Comparison of ENCODE assay signal across 1 cellular context in the genomic region with DNA sequence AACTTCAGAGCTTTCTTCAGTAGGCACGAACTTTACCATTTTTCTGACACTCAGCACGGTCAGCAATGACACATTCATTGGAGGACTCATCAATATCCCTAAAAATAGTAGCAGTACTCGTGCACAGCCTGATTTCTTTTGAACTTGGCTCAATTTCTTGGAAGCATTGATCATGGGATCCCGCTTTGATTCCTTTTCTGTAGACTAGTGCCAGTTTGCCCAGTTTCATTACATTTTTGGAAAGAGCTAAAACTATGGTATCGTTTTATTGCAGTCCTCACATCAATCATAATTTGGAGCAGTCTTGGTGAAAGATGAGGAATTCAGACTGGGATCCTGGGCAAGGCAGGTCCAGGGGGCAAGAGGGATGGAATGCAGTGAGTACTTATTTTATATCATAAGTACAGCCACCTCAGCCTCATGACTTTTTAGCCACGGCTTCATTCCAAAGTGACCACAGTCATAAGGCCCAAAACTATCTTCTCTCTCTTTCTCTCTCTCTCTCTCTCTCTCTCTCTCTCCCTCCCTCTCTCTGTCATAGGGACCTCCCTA.
TF ChIP-seq lines count a peak whose summit lies in the region.

No MANE protein-coding gene starts in this region.

TF ChIP-seq in GM23338, 12 proteins besides CTCF, POLR2A, EP300 and RAD21 (continued from another document):
- TF ChIP-seq, protein P1, sequence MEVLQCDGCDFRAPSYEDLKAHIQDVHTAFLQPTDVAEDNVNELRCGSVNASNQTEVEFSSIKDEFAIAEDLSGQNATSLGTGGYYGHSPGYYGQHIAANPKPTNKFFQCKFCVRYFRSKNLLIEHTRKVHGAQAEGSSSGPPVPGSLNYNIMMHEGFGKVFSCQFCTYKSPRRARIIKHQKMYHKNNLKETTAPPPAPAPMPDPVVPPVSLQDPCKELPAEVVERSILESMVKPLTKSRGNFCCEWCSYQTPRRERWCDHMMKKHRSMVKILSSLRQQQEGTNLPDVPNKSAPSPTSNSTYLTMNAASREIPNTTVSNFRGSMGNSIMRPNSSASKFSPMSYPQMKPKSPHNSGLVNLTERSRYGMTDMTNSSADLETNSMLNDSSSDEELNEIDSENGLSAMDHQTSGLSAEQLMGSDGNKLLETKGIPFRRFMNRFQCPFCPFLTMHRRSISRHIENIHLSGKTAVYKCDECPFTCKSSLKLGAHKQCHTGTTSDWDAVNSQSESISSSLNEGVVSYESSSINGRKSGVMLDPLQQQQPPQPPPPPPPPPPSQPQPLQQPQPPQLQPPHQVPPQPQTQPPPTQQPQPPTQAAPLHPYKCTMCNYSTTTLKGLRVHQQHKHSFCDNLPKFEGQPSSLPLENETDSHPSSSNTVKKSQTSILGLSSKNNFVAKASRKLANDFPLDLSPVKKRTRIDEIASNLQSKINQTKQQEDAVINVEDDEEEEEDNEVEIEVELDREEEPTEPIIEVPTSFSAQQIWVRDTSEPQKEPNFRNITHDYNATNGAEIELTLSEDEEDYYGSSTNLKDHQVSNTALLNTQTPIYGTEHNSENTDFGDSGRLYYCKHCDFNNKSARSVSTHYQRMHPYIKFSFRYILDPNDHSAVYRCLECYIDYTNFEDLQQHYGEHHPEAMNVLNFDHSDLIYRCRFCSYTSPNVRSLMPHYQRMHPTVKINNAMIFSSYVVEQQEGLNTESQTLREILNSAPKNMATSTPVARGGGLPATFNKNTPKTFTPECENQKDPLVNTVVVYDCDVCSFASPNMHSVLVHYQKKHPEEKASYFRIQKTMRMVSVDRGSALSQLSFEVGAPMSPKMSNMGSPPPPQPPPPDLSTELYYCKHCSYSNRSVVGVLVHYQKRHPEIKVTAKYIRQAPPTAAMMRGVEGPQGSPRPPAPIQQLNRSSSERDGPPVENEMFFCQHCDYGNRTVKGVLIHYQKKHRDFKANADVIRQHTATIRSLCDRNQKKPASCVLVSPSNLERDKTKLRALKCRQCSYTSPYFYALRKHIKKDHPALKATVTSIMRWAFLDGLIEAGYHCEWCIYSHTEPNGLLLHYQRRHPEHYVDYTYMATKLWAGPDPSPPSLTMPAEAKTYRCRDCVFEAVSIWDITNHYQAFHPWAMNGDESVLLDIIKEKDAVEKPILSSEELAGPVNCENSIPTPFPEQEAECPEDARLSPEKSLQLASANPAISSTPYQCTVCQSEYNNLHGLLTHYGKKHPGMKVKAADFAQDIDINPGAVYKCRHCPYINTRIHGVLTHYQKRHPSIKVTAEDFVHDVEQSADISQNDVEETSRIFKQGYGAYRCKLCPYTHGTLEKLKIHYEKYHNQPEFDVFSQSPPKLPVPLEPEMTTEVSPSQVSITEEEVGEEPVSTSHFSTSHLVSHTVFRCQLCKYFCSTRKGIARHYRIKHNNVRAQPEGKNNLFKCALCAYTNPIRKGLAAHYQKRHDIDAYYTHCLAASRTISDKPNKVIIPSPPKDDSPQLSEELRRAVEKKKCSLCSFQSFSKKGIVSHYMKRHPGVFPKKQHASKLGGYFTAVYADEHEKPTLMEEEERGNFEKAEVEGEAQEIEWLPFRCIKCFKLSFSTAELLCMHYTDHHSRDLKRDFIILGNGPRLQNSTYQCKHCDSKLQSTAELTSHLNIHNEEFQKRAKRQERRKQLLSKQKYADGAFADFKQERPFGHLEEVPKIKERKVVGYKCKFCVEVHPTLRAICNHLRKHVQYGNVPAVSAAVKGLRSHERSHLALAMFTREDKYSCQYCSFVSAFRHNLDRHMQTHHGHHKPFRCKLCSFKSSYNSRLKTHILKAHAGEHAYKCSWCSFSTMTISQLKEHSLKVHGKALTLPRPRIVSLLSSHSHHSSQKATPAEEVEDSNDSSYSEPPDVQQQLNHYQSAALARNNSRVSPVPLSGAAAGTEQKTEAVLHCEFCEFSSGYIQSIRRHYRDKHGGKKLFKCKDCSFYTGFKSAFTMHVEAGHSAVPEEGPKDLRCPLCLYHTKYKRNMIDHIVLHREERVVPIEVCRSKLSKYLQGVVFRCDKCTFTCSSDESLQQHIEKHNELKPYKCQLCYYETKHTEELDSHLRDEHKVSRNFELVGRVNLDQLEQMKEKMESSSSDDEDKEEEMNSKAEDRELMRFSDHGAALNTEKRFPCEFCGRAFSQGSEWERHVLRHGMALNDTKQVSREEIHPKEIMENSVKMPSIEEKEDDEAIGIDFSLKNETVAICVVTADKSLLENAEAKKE (CRISPR knock-in tag; IDR thresholded peaks at IDR 0.05) = no peak
- TF ChIP-seq, protein P2, sequence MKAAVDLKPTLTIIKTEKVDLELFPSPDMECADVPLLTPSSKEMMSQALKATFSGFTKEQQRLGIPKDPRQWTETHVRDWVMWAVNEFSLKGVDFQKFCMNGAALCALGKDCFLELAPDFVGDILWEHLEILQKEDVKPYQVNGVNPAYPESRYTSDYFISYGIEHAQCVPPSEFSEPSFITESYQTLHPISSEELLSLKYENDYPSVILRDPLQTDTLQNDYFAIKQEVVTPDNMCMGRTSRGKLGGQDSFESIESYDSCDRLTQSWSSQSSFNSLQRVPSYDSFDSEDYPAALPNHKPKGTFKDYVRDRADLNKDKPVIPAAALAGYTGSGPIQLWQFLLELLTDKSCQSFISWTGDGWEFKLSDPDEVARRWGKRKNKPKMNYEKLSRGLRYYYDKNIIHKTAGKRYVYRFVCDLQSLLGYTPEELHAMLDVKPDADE (IDR thresholded peaks at IDR 0.05) = no peak
